21 cellular contexts compared by ENCODE assay signal in the genomic region with DNA sequence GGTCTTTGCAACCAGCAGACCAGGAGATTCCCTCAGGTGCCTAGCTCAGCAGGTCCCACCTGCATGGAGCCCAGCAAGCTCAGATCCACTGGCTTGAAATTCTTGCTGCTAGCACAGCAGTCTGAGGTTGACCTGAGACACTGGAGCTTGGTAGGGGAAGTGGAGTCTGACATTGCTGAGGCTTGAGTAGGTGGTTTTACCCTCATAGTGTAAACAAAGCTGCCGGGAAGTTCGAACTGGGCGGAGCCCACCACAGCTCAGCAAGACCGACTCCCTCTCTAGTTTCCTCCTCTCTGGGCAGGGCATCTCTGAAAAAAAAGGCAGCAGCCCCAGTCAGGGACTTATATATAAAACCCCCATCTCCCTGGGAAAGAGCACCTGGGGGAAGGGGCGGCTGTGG. TPM values are rescaled to one million over a fixed set of nuclear protein-coding genes. Genes with fewer than 3 reads are reported as not detected.
A peak's percentile ranks its signal among the peaks of the same experiment; 100 is the strongest.
DNase-seq lines count a peak whose midpoint lies in the region; ATAC-seq and TF ChIP-seq lines count a peak whose summit lies in the region.
"Had no signal": no experiment of that assay in that cellular context is flagged by ENCODE, and none has a peak within 500 bp of the region (broad histone marks: within the 10 kb centered on the region; RNA-seq: fewer than 3 reads in every experiment).

No MANE protein-coding gene starts in this region.

- H3K27me3 Mint-ChIP-seq in activated T-helper 17 cell treated with anti-CD3 and anti-CD28 coated beads, Interleukin-2, amount 50 U/mL, for 72 hours: peaks cover 8% of the 10 kb centered on the region

- H3K27ac Mint-ChIP-seq in activated T-helper 17 cell treated with anti-CD3 and anti-CD28 coated beads, Interleukin-2, amount 50 U/mL, for 72 hours: no peak overlapping the region
- H3K27ac Mint-ChIP-seq: activated B cell treated with CpG ODN at 0.5 μM for 24 hours had no signal

- no peak overlapping the region for H3K4me3 Mint-ChIP-seq in activated T-helper 17 cell treated with anti-CD3 and anti-CD28 coated beads, Interleukin-2, amount 50 U/mL, for 72 hours
- H3K4me3 Mint-ChIP-seq: activated B cell treated with CpG ODN at 0.5 μM for 24 hours; naive thymus-derived CD8-positive, alpha-beta T cell had no signal

- peak; percentile 54 for ATAC-seq in activated T-helper 17 cell treated with anti-CD3 and anti-CD28 coated beads, Interleukin-2, amount 50 U/mL, for 72 hours (replicated peaks)
- ATAC-seq: heart right ventricle; naive thymus-derived CD8-positive, alpha-beta T cell had no signal

- H3K4me3 ChIP-seq in coronary artery: no peak overlapping the region
- H3K4me3 ChIP-seq: HAP-1, heart right ventricle had no signal

- no peak for TF ChIP-seq CTCF in coronary artery (IDR thresholded peaks at IDR 0.05)

- H3K4me1 Mint-ChIP-seq in activated T-helper 17 cell treated with anti-CD3 and anti-CD28 coated beads, Interleukin-2, amount 50 U/mL, for 72 hours: no peaks in the 10 kb centered on the region

- H3K9me3 Mint-ChIP-seq in activated T-helper 17 cell treated with anti-CD3 and anti-CD28 coated beads, Interleukin-2, amount 50 U/mL, for 72 hours: peaks cover 4% of the 10 kb centered on the region

- H3K27ac ChIP-seq in coronary artery: no peak overlapping the region
- H3K27ac ChIP-seq: heart right ventricle, RWPE1 had no signal

- H3K36me3 Mint-ChIP-seq in activated T-helper 17 cell treated with anti-CD3 and anti-CD28 coated beads, Interleukin-2, amount 50 U/mL, for 72 hours (ENCODE audit: low read depth): no peaks in the 10 kb centered on the region

- DNase-seq in stimulated activated CD8-positive, alpha-beta memory T cell treated with anti-CD3 and anti-CD28 coated beads, Interleukin-4, amount 100 ng/mL, for 24 hours (ENCODE audit: low read depth): peak; percentile 1
- DNase-seq in stimulated activated CD8-positive, alpha-beta memory T cell treated with anti-CD3 and anti-CD28 coated beads, Interleukin-4, amount 100 ng/mL, for 48 hours: no peak
- DNase-seq in NOMO-1 treated with DMSO at 0.1 percent for 48 hours (lab: John Stamatoyannopoulos, UW; ENCODE audit: unreplicated experiment): peak; percentile 27
- DNase-seq in SKM-1 treated with dmso at 0.1 percent for 144 hours (lab: John Stamatoyannopoulos, UW; ENCODE audit: unreplicated experiment): no peak
- DNase-seq in dermis blood vessel endothelial cell: no peak
- no peak for DNase-seq in NCI-H1092 treated with DMSO at 0.1 percent for 48 hours (lab: John Stamatoyannopoulos, UW)
- no peak for DNase-seq in coronary artery (ENCODE audit: low spot score)
- DNase-seq: activated B cell treated with CpG ODN at 0.5 μM for 24 hours; activated gamma-delta T cell treated with Interleukin-2 at 50 U/mL for 16 hours; aorta; DND-41; heart right ventricle; islet precursor cell; mammary epithelial cell; naive thymus-derived CD8-positive, alpha-beta T cell; NCI-H1417; NCI-H2171; NCI-H82 had no signal

RNA-seq across cellular contexts. Expression of a gene that starts 34.3 kb away (rescaled TPM):
- total RNA-seq in activated T-helper 17 cell treated with anti-CD3 and anti-CD28 coated beads, Interleukin-2, amount 50 U/mL, for 72 hours: not detected
- not detected in 2 replicates for total RNA-seq in dermis blood vessel endothelial cell
- total RNA-seq: activated B cell treated with CpG ODN at 0.5 μM for 24 hours; naive thymus-derived CD8-positive, alpha-beta T cell had no signal

Comparison
In these comparisons a context has a peak if more than half of its experiments do, and no peak if none do; other contexts are left out.
1. DNase-seq: peak in stimulated activated CD8-positive, alpha-beta memory T cell treated with anti-CD3 and anti-CD28 coated beads, Interleukin-4, amount 100 ng/mL, for 24 hours (single experiment) and NOMO-1 treated with DMSO at 0.1 percent for 48 hours (single experiment); none in stimulated activated CD8-positive, alpha-beta memory T cell treated with anti-CD3 and anti-CD28 coated beads, Interleukin-4, amount 100 ng/mL, for 48 hours (single experiment), SKM-1 treated with dmso at 0.1 percent for 144 hours (single experiment), dermis blood vessel endothelial cell (single experiment), NCI-H1092 treated with DMSO at 0.1 percent for 48 hours (single experiment) and coronary artery (single experiment).